Comparison of ENCODE assay signal across 8 cellular contexts in genomic region chr19:4007021-4007835, GRCh38. TPM values are rescaled to one million over a fixed set of nuclear protein-coding genes. Genes with fewer than 3 reads are reported as not detected.
DNase-seq lines count a peak whose midpoint lies in the region; ATAC-seq and TF ChIP-seq lines count a peak whose summit lies in the region.

TSS of gene PIAS4 (plus strand) at chr19:4007736. CDS start at chr19:4007761, 25 bp downstream.

- peak within 1 kb of the TSS; percentile 96 for H3K18ac ChIP-seq in trophoblast cell (ENCODE audit: low read length)

- H3K9me3 ChIP-seq in trophoblast cell (ENCODE audit: insufficient read depth, low read depth, low read length): no peaks in the 10 kb centered on the region
- H3K9me3 ChIP-seq in tibial nerve: no peaks in the 10 kb centered on the region

- H2BK120ac ChIP-seq in trophoblast cell (ENCODE audit: insufficient read depth, low read length, poor library complexity): peak within 1 kb of the TSS; percentile 77

- TF ChIP-seq CTCF in GM12864 (IDR thresholded peaks at IDR 0.05; ENCODE audit: low read depth, low read length, missing control alignments) (no peak), tibial nerve (IDR thresholded peaks at IDR 0.05) (peak in 2 of 5 experiments; percentile 40 to 67)

- DNase-seq in GM12864 (ENCODE audit: low read depth): peak; percentile 84
- DNase-seq in NCI-H128 (lab: John Stamatoyannopoulos, UW; ENCODE audit: unreplicated experiment): peak; percentile 93
- DNase-seq in SW 1271 (lab: John Stamatoyannopoulos, UW): peak; percentile 81 to 90
- DNase-seq in activated naive CD8-positive, alpha-beta T cell treated with anti-CD3 and anti-CD28 coated beads, Interleukin-2, amount 50 U/mL, for 16 hours (ENCODE audit: low read depth, low spot score): peak; percentile 91
- peak; percentile 97 for DNase-seq in Right ventricle myocardium superior
- DNase-seq in trophoblast cell: peak; percentile 95 to 99
- DNase-seq in tibial nerve (ENCODE audit: low spot score in 2 of 2): peak; percentile 92 to 95

- peak in 1 of 2 donors; percentile 83 for TF ChIP-seq POLR2A in tibial nerve (IDR thresholded peaks at IDR 0.05)

- no CpG with 5 or more reads among the region's 91 CpGs for WGBS in trophoblast cell (ENCODE audit: extremely low coverage, insufficient coverage, insufficient read length)
- 0 to 1% methylated on average over 40 to 72 of the region's 91 CpGs for WGBS in tibial nerve, 2 donors

- peak within 1 kb of the TSS; percentile 95 for H2AFZ ChIP-seq in trophoblast cell (ENCODE audit: insufficient read depth, low read length, poor library complexity)

- H3K23ac ChIP-seq in trophoblast cell (ENCODE audit: low read length): no peak within 1 kb of the TSS

- H3K4me3 ChIP-seq in GM12864 (ENCODE audit: low read depth, low read length): peak within 1 kb of the TSS; percentile 97
- H3K4me3 ChIP-seq in trophoblast cell (ENCODE audit: low read depth, low read length): peak within 1 kb of the TSS; percentile 95
- H3K4me3 ChIP-seq in tibial nerve: peak within 1 kb of the TSS; percentile 69 to 100 (median 78)

- peak within 1 kb of the TSS; percentile 97 for H4K8ac ChIP-seq in trophoblast cell (ENCODE audit: low read depth, low read length)

- peak within 1 kb of the TSS; percentile 94 for H3K14ac ChIP-seq in trophoblast cell (ENCODE audit: low read length)

- no peaks in the 10 kb centered on the region for H3K27me3 ChIP-seq in trophoblast cell (ENCODE audit: insufficient read depth, low read length)
- no peaks in the 10 kb centered on the region for H3K27me3 ChIP-seq in tibial nerve

- H3K79me2 ChIP-seq in trophoblast cell (ENCODE audit: control insufficient read depth, insufficient read depth, low read length, poor library complexity): peaks cover 27% of the 10 kb centered on the region

- peak within 1 kb of the TSS; percentile 95 for H3K4me2 ChIP-seq in trophoblast cell (ENCODE audit: low read length)

- H3K27ac ChIP-seq in trophoblast cell (ENCODE audit: low read depth, low read length): peak within 1 kb of the TSS; percentile 87
- H3K27ac ChIP-seq in tibial nerve: peak within 1 kb of the TSS; percentile 89 to 99 (median 93)

- peak within 1 kb of the TSS; percentile 33 for H2BK12ac ChIP-seq in trophoblast cell (ENCODE audit: low read length)

- H3K4me1 ChIP-seq in trophoblast cell (ENCODE audit: control insufficient read depth in 1 of 2, insufficient read depth in 2 of 2, low read length in 2 of 2) (peaks cover 8 to 17% of the 10 kb centered on the region in 2 experiments), tibial nerve (peaks cover 0 to 45% (median 37%) of the 10 kb centered on the region in 4 donors)

- peak within 1 kb of the TSS; percentile 83 for H2AK5ac ChIP-seq in trophoblast cell (ENCODE audit: low read length)

- peak in 1 of 2 donors; percentile 86 for TF ChIP-seq EP300 in tibial nerve (IDR thresholded peaks at IDR 0.05)

- peak within 1 kb of the TSS; percentile 71 for H3K9ac ChIP-seq in trophoblast cell (ENCODE audit: low read length)

- peak within 1 kb of the TSS; percentile 85 for H4K91ac ChIP-seq in trophoblast cell (ENCODE audit: low read depth, low read length)

- H4K12ac ChIP-seq in trophoblast cell (ENCODE audit: low read depth, low read length): peak within 1 kb of the TSS; percentile 95

- H2BK5ac ChIP-seq in trophoblast cell (ENCODE audit: low read depth, low read length, poor library complexity): peak within 1 kb of the TSS; percentile 92

- peak within 1 kb of the TSS; percentile 85 for H3K4ac ChIP-seq in trophoblast cell (ENCODE audit: low read depth, low read length)

- intact Hi-C loops in Right ventricle myocardium superior (cut with DNase I): loop anchor here (10.0 kb wide), 2 partner anchors 118 to 178 kb away; partner anchors contain the start of genes ANKRD24, MAP2K2 and SIRT6

- ATAC-seq in HG02642 (IDR thresholded peaks at IDR 0.05; ENCODE audit: poor library complexity, unreplicated experiment): peak; percentile 90
- ATAC-seq in Right ventricle myocardium superior (ENCODE audit: poor library complexity): peak; percentile 94

- H3K79me1 ChIP-seq in trophoblast cell (ENCODE audit: low read length): peaks cover 10% of the 10 kb centered on the region

- peaks cover 11 to 13% of the 10 kb centered on the region in 2 experiments for H3K36me3 ChIP-seq in trophoblast cell (ENCODE audit: control insufficient read depth in 1 of 2, insufficient read depth in 2 of 2, low read length in 2 of 2)
- H3K36me3 ChIP-seq in tibial nerve: no peaks in the 10 kb centered on the region

RNA-seq across cellular contexts. Expression of gene PIAS4, which starts in this region (rescaled TPM):
- total RNA-seq in Right ventricle myocardium superior (16.7 TPM), tibial nerve (10 to 100 TPM; 23.0 to 32.4 (median 26.3) TPM)
- polyA plus RNA-seq in trophoblast cell (2013): 73.6 and 81.3 TPM in 2 replicates

Comparison
In these comparisons a context has a peak if more than half of its experiments do, and no peak if none do; other contexts are left out.
1. Peak in every context shown above with its lines: DNase-seq, ATAC-seq, H3K4me3 ChIP-seq and H3K27ac ChIP-seq.